10 cellular contexts compared by ENCODE assay signal in the genomic region with DNA sequence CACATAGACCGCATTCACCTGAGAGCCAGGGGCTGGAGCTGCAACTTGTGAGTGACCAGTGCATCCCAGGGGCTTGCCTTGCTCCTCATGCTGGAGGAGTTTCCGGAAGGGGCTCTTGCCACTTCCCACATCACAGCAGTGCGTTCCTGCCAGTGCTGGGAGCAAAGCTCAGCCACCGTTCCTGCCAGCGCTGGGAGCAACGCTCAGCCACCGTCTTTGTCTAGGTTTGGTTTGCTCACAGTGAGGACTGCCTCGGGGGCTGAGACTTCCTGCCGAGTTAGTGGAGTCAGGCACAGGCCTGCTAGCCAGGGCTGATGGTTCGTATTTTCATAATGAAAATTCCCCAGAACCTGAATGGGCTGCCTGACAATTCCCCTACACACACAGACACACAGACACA. TPM values are rescaled to one million over a fixed set of nuclear protein-coding genes. Genes with fewer than 3 reads are reported as not detected.
A peak's percentile ranks its signal among the peaks of the same experiment; 100 is the strongest.
DNase-seq lines count a peak whose midpoint lies in the region; ATAC-seq, FAIRE-seq and TF ChIP-seq lines count a peak whose summit lies in the region.
"Had no signal": no experiment of that assay in that cellular context is flagged by ENCODE, and none has a peak within 500 bp of the region (broad histone marks: within the 10 kb centered on the region; RNA-seq: fewer than 3 reads in every experiment).

No MANE protein-coding gene starts in this region.

- no peak overlapping the region for H3K27ac Mint-ChIP-seq in stimulated activated naive CD8-positive, alpha-beta T cell treated with anti-CD3 and anti-CD28 coated beads, Interleukin-15, amount 100 ng/mL, for 72 hours
- H3K27ac Mint-ChIP-seq: T-helper 1 cell treated with Interleukin-12 subunit alpha and Interleukin-12 subunit beta and Interleukin-4 antibody, amounts not matched to agents 30 μg/mL and 1 μg/mL, for 36 hours had no signal

- H3K4me1 Mint-ChIP-seq in stimulated activated naive CD8-positive, alpha-beta T cell treated with anti-CD3 and anti-CD28 coated beads, Interleukin-15, amount 100 ng/mL, for 72 hours, result peaks cover 11% of the 10 kb centered on the region

- TF ChIP-seq POLR2A in right lobe of liver (IDR thresholded peaks at IDR 0.05), result peak; percentile 62

- DNase-seq in stimulated activated naive CD8-positive, alpha-beta T cell treated with anti-CD3 and anti-CD28 coated beads, Interleukin-15, amount 100 ng/mL, for 72 hours, result no peak
- no peak for DNase-seq in stimulated activated naive CD8-positive, alpha-beta T cell treated with anti-CD3 and anti-CD28 coated beads, Interleukin-15, Interleukin-2, amounts not matched to agents 100 U/mL and 50 U/mL, for 24 hours
- DNase-seq in bronchial epithelial cell (ENCODE audit: low read depth) (peak; percentile 78), right lobe of liver (peak in 1 of 3 donors; percentile 57), NOMO-1 treated with dmso at 0.1 percent for 144 hours (lab: John Stamatoyannopoulos, UW; ENCODE audit: unreplicated experiment) (no peak), GM19239 (ENCODE audit: insufficient read length, low spot score) (no peak), NCI-H510A treated with DMSO at 0.1 percent for 48 hours (lab: John Stamatoyannopoulos, UW) (no peak)

- H3K27me3 ChIP-seq in bronchial epithelial cell (ENCODE audit: control insufficient read depth, insufficient read depth, low read length) (no peaks in the 10 kb centered on the region), right lobe of liver (no peaks in the 10 kb centered on the region)

- H3K36me3 ChIP-seq in bronchial epithelial cell (ENCODE audit: control insufficient read depth, insufficient read depth, low read length) (no peaks in the 10 kb centered on the region), right lobe of liver (no peaks in the 10 kb centered on the region)

- intact Hi-C loops in right lobe of liver (cut with DNase I), result no loop called here

- 33% methylated on average over 2 of the region's 10 CpGs for WGBS in right lobe of liver (ENCODE audit: insufficient coverage, low coverage, low lambda C conversion rate, missing lambda C conversion rate)

- no peak for FAIRE-seq in bronchial epithelial cell (lab: Jason Lieb, UNC)
- no peak for FAIRE-seq in GM19239 (lab: Jason Lieb, UNC)

- no peaks in the 10 kb centered on the region for H3K9me3 Mint-ChIP-seq in stimulated activated naive CD8-positive, alpha-beta T cell treated with anti-CD3 and anti-CD28 coated beads, Interleukin-15, amount 100 ng/mL, for 72 hours
- H3K9me3 Mint-ChIP-seq: T-helper 1 cell treated with Interleukin-12 subunit alpha and Interleukin-12 subunit beta and Interleukin-4 antibody, amounts not matched to agents 30 μg/mL and 1 μg/mL, for 36 hours had no signal

- no peak overlapping the region for H3K4me3 Mint-ChIP-seq in stimulated activated naive CD8-positive, alpha-beta T cell treated with anti-CD3 and anti-CD28 coated beads, Interleukin-15, amount 100 ng/mL, for 72 hours
- H3K4me3 Mint-ChIP-seq: T-helper 1 cell treated with Interleukin-12 subunit alpha and Interleukin-12 subunit beta and Interleukin-4 antibody, amounts not matched to agents 30 μg/mL and 1 μg/mL, for 36 hours had no signal

- peak; percentile 3 for ATAC-seq in stimulated activated naive CD8-positive, alpha-beta T cell treated with anti-CD3 and anti-CD28 coated beads, Interleukin-15, amount 100 ng/mL, for 72 hours
- no peak for ATAC-seq in stimulated activated naive CD8-positive, alpha-beta T cell treated with anti-CD3 and anti-CD28 coated beads, Interleukin-15, Interleukin-2, amounts not matched to agents 100 U/mL and 50 U/mL, for 24 hours
- peak in 3 of 4 donors; percentile 54 to 71 (median 60) for ATAC-seq in right lobe of liver
- ATAC-seq in GM19397 (IDR thresholded peaks at IDR 0.05; ENCODE audit: unreplicated experiment), result no peak

- peaks cover 0 to 12% (median 4%) of the 10 kb centered on the region in 4 donors for H3K4me1 ChIP-seq in right lobe of liver

- peak overlapping the region in 1 of 3 donors; percentile 19 for H3K27ac ChIP-seq in right lobe of liver

- H3K4me3 ChIP-seq in bronchial epithelial cell (ENCODE audit: low read depth, low read length) (no peak overlapping the region), right lobe of liver (no peak overlapping the region)

- TF ChIP-seq CTCF in bronchial epithelial cell (IDR thresholded peaks at IDR 0.05; ENCODE audit: insufficient read depth, low read length, severe bottlenecking), result no peak
- no peak for TF ChIP-seq CTCF in right lobe of liver (IDR thresholded peaks at IDR 0.05)

- no peaks in the 10 kb centered on the region for H3K27me3 Mint-ChIP-seq in stimulated activated naive CD8-positive, alpha-beta T cell treated with anti-CD3 and anti-CD28 coated beads, Interleukin-15, amount 100 ng/mL, for 72 hours

- H3K9me3 ChIP-seq in right lobe of liver, result no peaks in the 10 kb centered on the region
- H3K9me3 ChIP-seq: Caco-2 had no signal

RNA-seq across cellular contexts. Expression of a gene that starts 5.4 kb away (rescaled TPM):
- total RNA-seq in bronchial epithelial cell (0.13 and 0.79 TPM in 2 replicates), right lobe of liver (1 to 10 TPM; 1.4 to 2.9 (median 2.0) TPM)
- total RNA-seq: Caco-2 had no signal

RNA-seq across cellular contexts. Expression of a gene that starts 9.0 kb away (rescaled TPM):
- total RNA-seq in bronchial epithelial cell (5.5 and 8.3 TPM in 2 replicates), right lobe of liver (1 to 10 TPM; 1.6 to 4.0 (median 3.2) TPM)

RNA-seq across cellular contexts. Expression of a gene that starts 23.8 kb away (rescaled TPM):
- total RNA-seq in bronchial epithelial cell (not detected in 2 replicates), right lobe of liver (under 1 TPM in 3 of 6 experiments, not detected in 3; 0.13 to 0.20 (median 0.15) TPM)
- total RNA-seq: Caco-2 had no signal

RNA-seq across cellular contexts. Expression of a gene that starts 31.5 kb away (rescaled TPM):
- total RNA-seq in bronchial epithelial cell (51.6 and 71.8 TPM in 2 replicates), right lobe of liver (10 to 100 TPM; 32.6 to 64.2 (median 41.0) TPM)

RNA-seq across cellular contexts. Expression of a gene that starts 31.8 kb away (rescaled TPM):
- total RNA-seq in bronchial epithelial cell (15.8 and 26.0 TPM in 2 replicates), right lobe of liver (10 to 100 TPM; 52.1 to 73.5 (median 57.5) TPM)

Comparison
In these comparisons a context has a peak if more than half of its experiments do, and no peak if none do; other contexts are left out.
1. ATAC-seq: peak in stimulated activated naive CD8-positive, alpha-beta T cell treated with anti-CD3 and anti-CD28 coated beads, Interleukin-15, amount 100 ng/mL, for 72 hours (single experiment) and right lobe of liver (3 of 4); none in stimulated activated naive CD8-positive, alpha-beta T cell treated with anti-CD3 and anti-CD28 coated beads, Interleukin-15, Interleukin-2, amounts not matched to agents 100 U/mL and 50 U/mL, for 24 hours (single experiment) and GM19397 (single experiment).